8 cellular contexts compared by ENCODE assay signal in genomic region chr4:77994194-77994721, GRCh38.
A peak's percentile ranks its signal among the peaks of the same experiment; 100 is the strongest.
DNase-seq lines count a peak whose midpoint lies in the region; ATAC-seq and TF ChIP-seq lines count a peak whose summit lies in the region.

No MANE protein-coding gene starts in this region.

- TF ChIP-seq CTCF in brain microvascular endothelial cell (IDR thresholded peaks at IDR 0.05; ENCODE audit: low read depth, low read length, missing control alignments) = peak; percentile 82

- peak; percentile 74 for ATAC-seq in HG03432 (IDR thresholded peaks at IDR 0.05; ENCODE audit: unreplicated experiment)

- in situ Hi-C loops in brain microvascular endothelial cell (cut with HindIII; ENCODE audit: low pct_ligation_motif_present, low sequenced_read_pairs) = no loop called here

- DNase-seq in activated CD4-positive, alpha-beta T cell treated with anti-CD3 and anti-CD28 coated beads for 48 hours = peak; percentile 8
- no peak for DNase-seq in activated CD4-positive, alpha-beta T cell treated with anti-CD3 and anti-CD28 coated beads, Interleukin-2, amount 50 U/mL, for 48 hours
- DNase-seq in brain microvascular endothelial cell = peak; percentile 71
- DNase-seq in left kidney (ENCODE audit: low read depth, low spot score) = peak; percentile 92
- DNase-seq in activated effector memory CD4-positive, alpha-beta T cell treated with anti-CD3 and anti-CD28 coated beads, Interleukin-2, amount 50 U/mL, for 16 hours = no peak
- DNase-seq in DMS 273 treated with DMSO at 0.1 percent for 48 hours (lab: John Stamatoyannopoulos, UW) = no peak
- DNase-seq in NCI-H82 treated with DMSO at 0.1 percent for 48 hours (lab: John Stamatoyannopoulos, UW; ENCODE audit: unreplicated experiment) = no peak

- H3K27me3 ChIP-seq in brain microvascular endothelial cell (replicated peaks) = no peaks in the 10 kb centered on the region

- no peaks in the 10 kb centered on the region for H3K36me3 ChIP-seq in brain microvascular endothelial cell (replicated peaks)

- H3K27ac ChIP-seq in brain microvascular endothelial cell = no peak overlapping the region

- no peak overlapping the region for H3K4me3 ChIP-seq in brain microvascular endothelial cell (ENCODE audit: low read depth, low read length)

Comparison
In these comparisons a context has a peak if more than half of its experiments do, and no peak if none do; other contexts are left out.
1. DNase-seq: peak in activated CD4-positive, alpha-beta T cell treated with anti-CD3 and anti-CD28 coated beads for 48 hours (single experiment), brain microvascular endothelial cell (single experiment) and left kidney (single experiment); none in activated CD4-positive, alpha-beta T cell treated with anti-CD3 and anti-CD28 coated beads, Interleukin-2, amount 50 U/mL, for 48 hours (0 of 2), activated effector memory CD4-positive, alpha-beta T cell treated with anti-CD3 and anti-CD28 coated beads, Interleukin-2, amount 50 U/mL, for 16 hours (single experiment), DMS 273 treated with DMSO at 0.1 percent for 48 hours (single experiment) and NCI-H82 treated with DMSO at 0.1 percent for 48 hours (single experiment).